Comparison of ENCODE assay signal across 23 cellular contexts in genomic region chr7:56493196-56493595, GRCh38.
DNase-seq lines count a peak whose midpoint lies in the region; ATAC-seq and TF ChIP-seq lines count a peak whose summit lies in the region.
"Had no signal": no experiment of that assay in that cellular context is flagged by ENCODE, and none has a peak within 500 bp of the region (broad histone marks: within the 10 kb centered on the region; RNA-seq: fewer than 3 reads in every experiment).

No MANE protein-coding gene starts in this region.

- H3K4me1 ChIP-seq in esophagus muscularis mucosa (no peaks in the 10 kb centered on the region), left ventricle myocardium inferior (no peaks in the 10 kb centered on the region)
- H3K4me1 ChIP-seq: BE2C, BLaER1 had no signal

- no peaks in the 10 kb centered on the region for H3K4me1 Mint-ChIP-seq in osteocyte (ENCODE audit: unreplicated experiment)
- H3K4me1 Mint-ChIP-seq: CD14-positive monocyte; CD4-positive, alpha-beta memory T cell; CD4-positive, CD25-positive, alpha-beta regulatory T cell; CD8-positive, alpha-beta memory T cell had no signal

- TF ChIP-seq EP300 in esophagus muscularis mucosa (IDR thresholded peaks at IDR 0.05) = no peak

- no peak overlapping the region for H3K4me3 Mint-ChIP-seq in osteocyte (ENCODE audit: unreplicated experiment)
- H3K4me3 Mint-ChIP-seq: CD14-positive monocyte; CD4-positive, alpha-beta memory T cell; CD4-positive, CD25-positive, alpha-beta regulatory T cell; CD8-positive, alpha-beta memory T cell had no signal

- H3K9me3 ChIP-seq in esophagus muscularis mucosa (peaks cover 0 to 63% (median 36%) of the 10 kb centered on the region in 4 donors), left ventricle myocardium inferior (replicated peaks) (peaks cover 96% of the 10 kb centered on the region)
- H3K9me3 ChIP-seq: BE2C had no signal

- no peaks in the 10 kb centered on the region for H3K36me3 ChIP-seq in esophagus muscularis mucosa
- no peaks in the 10 kb centered on the region for H3K36me3 ChIP-seq in left ventricle myocardium inferior
- H3K36me3 ChIP-seq: BE2C, BLaER1 had no signal

- peak; percentile 37 for DNase-seq in esophagus muscularis mucosa (ENCODE audit: extremely low spot score)
- peak; percentile 62 for DNase-seq in osteocyte (ENCODE audit: extremely low spot score, unreplicated experiment)
- no peak for DNase-seq in cerebellum (ENCODE audit: low spot score)
- no peak for DNase-seq in left ventricle myocardium inferior
- DNase-seq: 8988T; ACHN; BE2C; C1 segment of cervical spinal cord; CD4-positive, alpha-beta memory T cell; CD4-positive, CD25-positive, alpha-beta regulatory T cell; CD8-positive, alpha-beta memory T cell; COR-L47; DMS 273 treated with DMSO at 0.1 percent for 48 hours; DMS153; DMS53; DMS79; DND-41; EL; GDM1 had no signal

- no peaks in the 10 kb centered on the region for H3K36me3 Mint-ChIP-seq in osteocyte (ENCODE audit: unreplicated experiment)
- H3K36me3 Mint-ChIP-seq: CD14-positive monocyte; CD4-positive, alpha-beta memory T cell; CD4-positive, CD25-positive, alpha-beta regulatory T cell; CD8-positive, alpha-beta memory T cell had no signal

- 92% methylated on average over 4 of the region's 4 CpGs for WGBS in esophagus muscularis mucosa

- peaks cover 18% of the 10 kb centered on the region for H3K9me3 Mint-ChIP-seq in osteocyte (ENCODE audit: unreplicated experiment)

- TF ChIP-seq POLR2A in esophagus muscularis mucosa (IDR thresholded peaks at IDR 0.05; ENCODE audit: low read depth) = no peak

- intact Hi-C loops in esophagus muscularis mucosa (cut with DNase I) = no loop called here
- intact Hi-C loops in left ventricle myocardium inferior (cut with micrococcal nuclease) = no loop called here

- H3K27ac Mint-ChIP-seq in osteocyte (ENCODE audit: unreplicated experiment) = no peak overlapping the region
- H3K27ac Mint-ChIP-seq: CD14-positive monocyte; CD4-positive, alpha-beta memory T cell; CD4-positive, CD25-positive, alpha-beta regulatory T cell; CD8-positive, alpha-beta memory T cell had no signal

- TF ChIP-seq CTCF in esophagus muscularis mucosa (IDR thresholded peaks at IDR 0.05) = no peak
- no peak for TF ChIP-seq CTCF in osteocyte (IDR thresholded peaks at IDR 0.05)
- no peak for TF ChIP-seq CTCF in left ventricle myocardium inferior (IDR thresholded peaks at IDR 0.05; ENCODE audit: borderline replicate concordance)

- no peak overlapping the region for H3K27ac ChIP-seq in esophagus muscularis mucosa (replicated peaks in 1 of 4)
- no peak overlapping the region for H3K27ac ChIP-seq in left ventricle myocardium inferior (replicated peaks)
- H3K27ac ChIP-seq: BLaER1 had no signal

- no peak for ATAC-seq in HG02970 (IDR thresholded peaks at IDR 0.05; ENCODE audit: low FRiP score, unreplicated experiment)
- ATAC-seq: GM12878 had no signal

- H3K27me3 ChIP-seq in esophagus muscularis mucosa (no peaks in the 10 kb centered on the region), left ventricle myocardium inferior (ENCODE audit: low read depth) (no peaks in the 10 kb centered on the region)
- H3K27me3 ChIP-seq: BE2C, BLaER1 had no signal

- no peaks in the 10 kb centered on the region for H3K27me3 Mint-ChIP-seq in osteocyte (ENCODE audit: unreplicated experiment)
- H3K27me3 Mint-ChIP-seq: CD4-positive, alpha-beta memory T cell; CD4-positive, CD25-positive, alpha-beta regulatory T cell had no signal

- H3K4me3 ChIP-seq in esophagus muscularis mucosa (no peak overlapping the region), left ventricle myocardium inferior (no peak overlapping the region)
- H3K4me3 ChIP-seq: BLaER1, GM12878 had no signal

Comparison
In these comparisons a context has a peak if more than half of its experiments do, and no peak if none do; other contexts are left out.
1. DNase-seq: peak in esophagus muscularis mucosa (single experiment) and osteocyte (single experiment); none in cerebellum (single experiment) and left ventricle myocardium inferior (single experiment).